In genomic region chr1:35809156-35810095, GRCh38 we compare ENCODE assay signal across 8 cellular contexts. TPM values are rescaled to one million over a fixed set of nuclear protein-coding genes. Genes with fewer than 3 reads are reported as not detected.
DNase-seq lines count a peak whose midpoint lies in the region; ATAC-seq and TF ChIP-seq lines count a peak whose summit lies in the region.

No MANE protein-coding gene starts in this region.

- peaks cover 4% of the 10 kb centered on the region; the same call in 1 of the 2 replicates for H3K4me1 ChIP-seq in BE2C
- H3K4me1 ChIP-seq in Loucy (ENCODE audit: insufficient read depth, low read length, poor library complexity, severe bottlenecking) = peaks cover 31% of the 10 kb centered on the region

- no peak for ATAC-seq in HG03457 (IDR thresholded peaks at IDR 0.05; ENCODE audit: unreplicated experiment)
- no peak for ATAC-seq in GM19324 (IDR thresholded peaks at IDR 0.05; ENCODE audit: low FRiP score, unreplicated experiment)
- no peak for ATAC-seq in HG03432 (IDR thresholded peaks at IDR 0.05; ENCODE audit: unreplicated experiment)

- H3K9ac ChIP-seq in Loucy (ENCODE audit: low read depth, low read length, poor library complexity, severe bottlenecking) = peak overlapping the region; percentile 90

- H3K9me3 ChIP-seq in BE2C (no peaks in the 10 kb centered on the region), Loucy (ENCODE audit: insufficient read depth, low read depth, low read length) (no peaks in the 10 kb centered on the region)

- H3K27me3 Mint-ChIP-seq in dendritic cell treated with granulocyte-macrophage colony-stimulating factor and Interleukin-4, amounts not matched to agents 40 ng/mL and 50 ng/mL, for 4 days = no peaks in the 10 kb centered on the region
- peaks cover 4% of the 10 kb centered on the region for H3K27me3 Mint-ChIP-seq in nephron (ENCODE audit: low read depth)

- DNase-seq in BE2C = no peak
- no peak for DNase-seq in NCI-H146 (lab: John Stamatoyannopoulos, UW)

- intact Hi-C loops in dendritic cell treated with granulocyte-macrophage colony-stimulating factor and Interleukin-4, amounts not matched to agents 40 ng/mL and 50 ng/mL, for 4 days (cut with micrococcal nuclease) = no loop called here

- peak overlapping the region; percentile 94 for H2AFZ ChIP-seq in Loucy (ENCODE audit: low read length)

- H3F3A ChIP-seq in Loucy (ENCODE audit: low read depth) = peaks cover 6% of the 10 kb centered on the region; the same call in 1 of the 2 replicates

- H3K9me2 ChIP-seq in Loucy (replicated peaks; ENCODE audit: low read depth, low read length) = no peaks in the 10 kb centered on the region

- peaks cover 67% of the 10 kb centered on the region for H3K4me1 Mint-ChIP-seq in dendritic cell treated with granulocyte-macrophage colony-stimulating factor and Interleukin-4, amounts not matched to agents 40 ng/mL and 50 ng/mL, for 4 days (ENCODE audit: low read depth)
- H3K4me1 Mint-ChIP-seq in nephron = peaks cover 19% of the 10 kb centered on the region

- TF ChIP-seq CTCF in BE2C (IDR thresholded peaks at IDR 0.05; ENCODE audit: low read depth, low read length) (no peak), Loucy (conservative IDR thresholded peaks at IDR 0.05; ENCODE audit: low read length) (no peak), nephron (IDR thresholded peaks at IDR 0.05; ENCODE audit: unreplicated experiment in 3 of 3) (no peak)

- peak overlapping the region; percentile 84 for H3K4me3 Mint-ChIP-seq in dendritic cell treated with granulocyte-macrophage colony-stimulating factor and Interleukin-4, amounts not matched to agents 40 ng/mL and 50 ng/mL, for 4 days
- peak overlapping the region; percentile 93 to 98 (median 98) for H3K4me3 Mint-ChIP-seq in nephron

- H3K4me2 ChIP-seq in Loucy (ENCODE audit: low read depth, low read length, poor library complexity, severe bottlenecking) = peak overlapping the region; percentile 83

- H3K79me2 ChIP-seq in Loucy (ENCODE audit: insufficient read depth, low read length) = peaks cover 20% of the 10 kb centered on the region; the same call in 1 of the 2 replicates

- H3K27me3 ChIP-seq in BE2C (no peaks in the 10 kb centered on the region), Loucy (ENCODE audit: insufficient read depth, low read length, poor library complexity, severe bottlenecking) (no peaks in the 10 kb centered on the region)

- peaks cover 21% of the 10 kb centered on the region for H3K36me3 Mint-ChIP-seq in dendritic cell treated with granulocyte-macrophage colony-stimulating factor and Interleukin-4, amounts not matched to agents 40 ng/mL and 50 ng/mL, for 4 days (ENCODE audit: low read depth)
- no peaks in the 10 kb centered on the region for H3K36me3 Mint-ChIP-seq in nephron (ENCODE audit: low read depth)

- peaks cover 4% of the 10 kb centered on the region for H4K20me1 ChIP-seq in Loucy (ENCODE audit: insufficient read depth, low read length, poor library complexity, severe bottlenecking)

- H3K27ac Mint-ChIP-seq in dendritic cell treated with granulocyte-macrophage colony-stimulating factor and Interleukin-4, amounts not matched to agents 40 ng/mL and 50 ng/mL, for 4 days = peak overlapping the region; percentile 92
- H3K27ac Mint-ChIP-seq in nephron = peak overlapping the region; percentile 88 to 92 (median 90)

- peak overlapping the region; percentile 67 for H3K4me3 ChIP-seq in BE2C (ENCODE audit: low read depth, low read length)
- peak overlapping the region; percentile 88 for H3K4me3 ChIP-seq in Loucy (ENCODE audit: low read length, poor library complexity, severe bottlenecking)

- H3K9me3 Mint-ChIP-seq in dendritic cell treated with granulocyte-macrophage colony-stimulating factor and Interleukin-4, amounts not matched to agents 40 ng/mL and 50 ng/mL, for 4 days = no peaks in the 10 kb centered on the region
- no peaks in the 10 kb centered on the region for H3K9me3 Mint-ChIP-seq in nephron

- H3K36me3 ChIP-seq in BE2C (no peaks in the 10 kb centered on the region), Loucy (ENCODE audit: insufficient read depth, low read length) (no peaks in the 10 kb centered on the region)

RNA-seq across cellular contexts. Expression of gene AGO4, which starts 1.6 kb away (rescaled TPM):
- polyA plus RNA-seq in BE2C (2012; ENCODE audit: insufficient read depth, insufficient read length, low read depth) = 1.0 TPM

RNA-seq across cellular contexts. Expression of gene CLSPN, which starts 39.6 kb away (rescaled TPM):
- 0.57 TPM for polyA plus RNA-seq in BE2C (2012; ENCODE audit: insufficient read depth, insufficient read length, low read depth)
